Comparison of ENCODE assay signal across 24 cellular contexts in the genomic region with DNA sequence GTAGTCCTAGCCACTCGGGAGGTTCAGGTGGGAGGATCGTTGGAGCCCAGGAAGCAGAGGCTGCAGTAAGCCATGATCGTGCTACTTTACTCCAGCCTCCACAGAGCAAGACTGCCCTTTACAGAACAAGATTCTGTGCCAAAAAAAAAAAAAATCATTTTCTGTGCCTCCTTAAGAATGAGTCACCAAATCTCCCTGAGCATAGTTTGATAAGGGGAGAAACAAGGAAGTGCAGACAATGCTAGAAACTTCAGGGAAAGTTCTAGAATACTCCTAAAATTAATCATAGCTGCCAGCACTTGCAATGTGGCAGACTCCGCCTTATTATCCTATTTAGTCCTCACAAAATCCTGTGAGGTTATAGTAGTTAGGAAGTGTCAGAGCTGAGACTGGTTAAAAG.
DNase-seq lines count a peak whose midpoint lies in the region; ATAC-seq, FAIRE-seq and TF ChIP-seq lines count a peak whose summit lies in the region.
"Had no signal": no experiment of that assay in that cellular context is flagged by ENCODE, and none has a peak within 500 bp of the region (broad histone marks: within the 10 kb centered on the region; RNA-seq: fewer than 3 reads in every experiment).

No MANE protein-coding gene starts in this region.

- TF ChIP-seq POLR2A in right lobe of liver (IDR thresholded peaks at IDR 0.05) (no peak), HepG2 (IDR thresholded peaks at IDR 0.05; ENCODE audit: insufficient read depth in 1 of 2, low read depth in 2 of 2, low read length in 2 of 2) (no peak)

- TF ChIP-seq EP300 in HepG2 (IDR thresholded peaks at IDR 0.05; ENCODE audit: low read depth in 2 of 2, low read length in 2 of 2) (no peak), HepG2 (CRISPR knock-in tag; IDR thresholded peaks at IDR 0.05; ENCODE audit: borderline replicate concordance) (no peak)

- H3K27ac Mint-ChIP-seq in astrocyte (ENCODE audit: unreplicated experiment) = no peak overlapping the region
- no peak overlapping the region for H3K27ac Mint-ChIP-seq in activated naive CD4-positive, alpha-beta T cell treated with anti-CD3 and anti-CD28 coated beads for 36 hours
- H3K27ac Mint-ChIP-seq: activated CD4-positive, alpha-beta T cell treated with anti-CD3 and anti-CD28 coated beads for 36 hours; activated naive CD8-positive, alpha-beta T cell treated with anti-CD3 and anti-CD28 coated beads, Interleukin-2, amount 50 U/mL, for 24 hours; activated T-helper 17 cell treated with anti-CD3 and anti-CD28 coated beads, Interleukin-2, amount 50 U/mL, for 72 hours; effector memory CD8-positive, alpha-beta T cell; natural killer cell treated with Interleukin-12 subunit alpha and Interleukin-12 subunit beta and Interleukin-15 and Interleukin-18, amount 100 ng/mL, for 72 hours had no signal

- WGBS in right lobe of liver (ENCODE audit: insufficient coverage, low coverage, low lambda C conversion rate, missing lambda C conversion rate) = 68% methylated on average over 4 of the region's 4 CpGs
- 0% methylated on average over 4 of the region's 4 CpGs for WGBS in HepG2 (ENCODE audit: low lambda C conversion rate)
- 82% methylated on average over 4 of the region's 4 CpGs for WGBS in hepatocyte (ENCODE audit: low lambda C conversion rate, missing lambda C conversion rate)

- ATAC-seq in right lobe of liver = peak in 3 of 4 donors; percentile 14 to 62 (median 41)
- no peak for ATAC-seq in HepG2
- ATAC-seq in GM19467 (IDR thresholded peaks at IDR 0.05; ENCODE audit: unreplicated experiment) = no peak
- ATAC-seq: activated CD4-positive, alpha-beta T cell treated with anti-CD3 and anti-CD28 coated beads for 36 hours; activated T-helper 17 cell treated with anti-CD3 and anti-CD28 coated beads, Interleukin-2, amount 50 U/mL, for 72 hours; effector memory CD8-positive, alpha-beta T cell; natural killer cell treated with Interleukin-12 subunit alpha and Interleukin-12 subunit beta and Interleukin-15 and Interleukin-18, amount 100 ng/mL, for 72 hours had no signal

- H3K36me3 ChIP-seq in right lobe of liver (no peaks in the 10 kb centered on the region), HepG2 (replicated peaks in 1 of 2; ENCODE audit: control insufficient read depth in 1 of 2, insufficient read depth in 2 of 2, low read length in 2 of 2) (no peaks in the 10 kb centered on the region), astrocyte (ENCODE audit: insufficient read depth, low read length) (no peaks in the 10 kb centered on the region), hepatocyte (replicated peaks; ENCODE audit: insufficient read depth, low read depth) (no peaks in the 10 kb centered on the region)
- H3K36me3 ChIP-seq: uterus had no signal

- DNase-seq in right lobe of liver (no peak), HepG2 (ENCODE audit: low spot score) (no peak), astrocyte (ENCODE audit: low read depth) (peak; percentile 10), hepatocyte (ENCODE audit: low spot score) (peak; percentile 36), activated gamma-delta T cell (lab: John Stamatoyannopoulos, UW) (no peak)
- no peak for DNase-seq in stimulated activated CD8-positive, alpha-beta memory T cell treated with anti-CD3 and anti-CD28 coated beads, Interleukin-4, amount 100 ng/mL, for 48 hours
- DNase-seq in activated naive CD4-positive, alpha-beta T cell treated with anti-CD3 and anti-CD28 coated beads for 36 hours = no peak
- DNase-seq: ACHN; activated CD4-positive, alpha-beta T cell treated with anti-CD3 and anti-CD28 coated beads for 36 hours; activated naive CD8-positive, alpha-beta T cell treated with anti-CD3 and anti-CD28 coated beads, Interleukin-2, amount 50 U/mL, for 24 hours; DMS53; effector memory CD8-positive, alpha-beta T cell; mesenchymal stem cell; NCI-H1092; NCI-H2029 treated with DMSO at 0.1 percent for 48 hours; NK-92 treated with Interleukin-12 subunit alpha and Interleukin-12 subunit beta, amount 100 ng/mL, for 24 hours; stimulated activated CD4-positive, alpha-beta T cell treated with anti-CD3 and anti-CD28 coated beads, Interleukin-4, amount 100 ng/mL, for 24 hours; uterus had no signal

- CTCF ChIA-PET in HepG2 (lab: Yijun Ruan, JAX; ENCODE audit: low intra/inter-chr PET ratio, low total read pairs) = no interaction called here
- CTCF ChIA-PET in activated naive CD4-positive, alpha-beta T cell treated with anti-CD3 and anti-CD28 coated beads for 36 hours (lab: Charles Lee) = interaction anchor here (0.8 to 1.0 kb wide), 2 partner anchors 60 to 85 kb away, joined by 3 read pairs; no protein-coding TSS in a partner anchor

- POLR2A ChIA-PET in HepG2 (lab: Yijun Ruan, JAX) = no interaction called here

- H3K9me3 ChIP-seq in right lobe of liver = no peaks in the 10 kb centered on the region
- H3K9me3 ChIP-seq in HepG2 (ENCODE audit: low read length) = no peaks in the 10 kb centered on the region
- H3K9me3 ChIP-seq in astrocyte (ENCODE audit: insufficient read depth, low read depth, low read length) = no peaks in the 10 kb centered on the region
- no peaks in the 10 kb centered on the region for H3K9me3 ChIP-seq in hepatocyte (ENCODE audit: low read depth)
- H3K9me3 ChIP-seq: uterus had no signal

- H3K36me3 Mint-ChIP-seq in astrocyte (ENCODE audit: low read depth, unreplicated experiment) = no peaks in the 10 kb centered on the region
- H3K36me3 Mint-ChIP-seq in activated naive CD4-positive, alpha-beta T cell treated with anti-CD3 and anti-CD28 coated beads for 36 hours (ENCODE audit: low read depth) = no peaks in the 10 kb centered on the region
- H3K36me3 Mint-ChIP-seq: natural killer cell treated with Interleukin-12 subunit alpha and Interleukin-12 subunit beta and Interleukin-15 and Interleukin-18, amount 100 ng/mL, for 72 hours had no signal

- in situ Hi-C loops in HepG2 (cut with HindIII; ENCODE audit: extremely low pct_ligation_motif_present, low pct_unique_long_range_greater_than_20kb) = no loop called here

- TF ChIP-seq CTCF in right lobe of liver (IDR thresholded peaks at IDR 0.05) (no peak), HepG2 (CRISPR knock-in tag; IDR thresholded peaks at IDR 0.05) (no peak), astrocyte (IDR thresholded peaks at IDR 0.05; ENCODE audit: insufficient read depth, low read depth, low read length) (no peak), hepatocyte (IDR thresholded peaks at IDR 0.05; ENCODE audit: poor library complexity) (no peak)

- H3K4me1 Mint-ChIP-seq in astrocyte (ENCODE audit: low read depth, unreplicated experiment) = peaks cover 13% of the 10 kb centered on the region
- no peaks in the 10 kb centered on the region for H3K4me1 Mint-ChIP-seq in activated naive CD4-positive, alpha-beta T cell treated with anti-CD3 and anti-CD28 coated beads for 36 hours (ENCODE audit: low read depth)
- H3K4me1 Mint-ChIP-seq: activated CD4-positive, alpha-beta T cell treated with anti-CD3 and anti-CD28 coated beads for 36 hours; activated naive CD8-positive, alpha-beta T cell treated with anti-CD3 and anti-CD28 coated beads, Interleukin-2, amount 50 U/mL, for 24 hours; activated T-helper 17 cell treated with anti-CD3 and anti-CD28 coated beads, Interleukin-2, amount 50 U/mL, for 72 hours had no signal

- H3K27me3 Mint-ChIP-seq in astrocyte (ENCODE audit: low read depth, unreplicated experiment) = no peaks in the 10 kb centered on the region
- H3K27me3 Mint-ChIP-seq in activated naive CD4-positive, alpha-beta T cell treated with anti-CD3 and anti-CD28 coated beads for 36 hours (ENCODE audit: low read depth) = peaks cover 15% of the 10 kb centered on the region

- no peak for FAIRE-seq in HepG2 (lab: Jason Lieb, UNC)
- no peak for FAIRE-seq in astrocyte (lab: Jason Lieb, UNC)
- FAIRE-seq: islet of Langerhans had no signal

- no peaks in the 10 kb centered on the region for H3K9me2 ChIP-seq in hepatocyte (replicated peaks; ENCODE audit: insufficient read depth)

- no peak for TF ChIP-seq RAD21 in HepG2 (CRISPR knock-in tag; IDR thresholded peaks at IDR 0.05)

- intact Hi-C loops in right lobe of liver (cut with DNase I) (no loop called here), HepG2 (cut with micrococcal nuclease; ENCODE audit: unreplicated experiment) (no loop called here)
- intact Hi-C loops in activated naive CD4-positive, alpha-beta T cell treated with anti-CD3 and anti-CD28 coated beads for 36 hours (cut with micrococcal nuclease) = no loop called here

- peaks cover 3% of the 10 kb centered on the region for H3K9me3 Mint-ChIP-seq in astrocyte (ENCODE audit: unreplicated experiment)
- no peaks in the 10 kb centered on the region for H3K9me3 Mint-ChIP-seq in activated naive CD4-positive, alpha-beta T cell treated with anti-CD3 and anti-CD28 coated beads for 36 hours
- H3K9me3 Mint-ChIP-seq: activated naive CD8-positive, alpha-beta T cell treated with anti-CD3 and anti-CD28 coated beads, Interleukin-2, amount 50 U/mL, for 24 hours; activated T-helper 17 cell treated with anti-CD3 and anti-CD28 coated beads, Interleukin-2, amount 50 U/mL, for 72 hours; effector memory CD8-positive, alpha-beta T cell; natural killer cell treated with Interleukin-12 subunit alpha and Interleukin-12 subunit beta and Interleukin-15 and Interleukin-18, amount 100 ng/mL, for 72 hours had no signal

- BruUV-seq in HepG2 (replicated peaks; lab: Mats Ljungman, UMichigan) = no TSS peak

- H3K4me2 ChIP-seq in HepG2 (ENCODE audit: low read depth, low read length) (no peak overlapping the region), astrocyte (ENCODE audit: low read length) (no peak overlapping the region), hepatocyte (no peak overlapping the region)

- no peaks in the 10 kb centered on the region for H3K4me1 ChIP-seq in right lobe of liver
- H3K4me1 ChIP-seq in HepG2 (ENCODE audit: insufficient read depth, low read length) = peaks cover 6% of the 10 kb centered on the region; the same call in 1 of the 2 replicates
- no peaks in the 10 kb centered on the region for H3K4me1 ChIP-seq in astrocyte (ENCODE audit: insufficient read depth, low read length)
- H3K4me1 ChIP-seq in hepatocyte (ENCODE audit: insufficient read depth) = peaks cover 5% of the 10 kb centered on the region
- H3K4me1 ChIP-seq: uterus had no signal

- H3K4me3 Mint-ChIP-seq in astrocyte (ENCODE audit: unreplicated experiment) = no peak overlapping the region
- H3K4me3 Mint-ChIP-seq in activated naive CD4-positive, alpha-beta T cell treated with anti-CD3 and anti-CD28 coated beads for 36 hours = no peak overlapping the region
- H3K4me3 Mint-ChIP-seq: activated CD4-positive, alpha-beta T cell treated with anti-CD3 and anti-CD28 coated beads for 36 hours; activated naive CD8-positive, alpha-beta T cell treated with anti-CD3 and anti-CD28 coated beads, Interleukin-2, amount 50 U/mL, for 24 hours; activated T-helper 17 cell treated with anti-CD3 and anti-CD28 coated beads, Interleukin-2, amount 50 U/mL, for 72 hours; effector memory CD8-positive, alpha-beta T cell; natural killer cell treated with Interleukin-12 subunit alpha and Interleukin-12 subunit beta and Interleukin-15 and Interleukin-18, amount 100 ng/mL, for 72 hours had no signal

- no peak overlapping the region for H3K4me3 ChIP-seq in right lobe of liver
- no peak overlapping the region for H3K4me3 ChIP-seq in HepG2 (replicated peaks in 1 of 3; ENCODE audit: insufficient read depth in 1 of 3, low read depth in 2 of 3, low read length in 3 of 3)
- no peak overlapping the region for H3K4me3 ChIP-seq in astrocyte (ENCODE audit: insufficient read depth, low read depth, low read length)
- H3K4me3 ChIP-seq in hepatocyte = no peak overlapping the region
- H3K4me3 ChIP-seq: uterus had no signal

- no peaks in the 10 kb centered on the region for H4K20me1 ChIP-seq in HepG2 (ENCODE audit: insufficient read depth, low read length)
- H4K20me1 ChIP-seq in astrocyte (ENCODE audit: insufficient read depth, low read length) = no peaks in the 10 kb centered on the region
- no peaks in the 10 kb centered on the region for H4K20me1 ChIP-seq in hepatocyte (ENCODE audit: insufficient read depth, poor library complexity, severe bottlenecking)

- H3K9ac ChIP-seq in HepG2 (ENCODE audit: insufficient read depth, low read depth, low read length) (no peak overlapping the region), astrocyte (ENCODE audit: low read length) (no peak overlapping the region)

- H2AFZ ChIP-seq in HepG2 (ENCODE audit: low read length) (no peak overlapping the region), astrocyte (ENCODE audit: low read depth, low read length) (no peak overlapping the region), hepatocyte (no peak overlapping the region)

- H3K27me3 ChIP-seq in right lobe of liver (no peaks in the 10 kb centered on the region), HepG2 (ENCODE audit: control insufficient read depth in 1 of 2, insufficient read depth in 2 of 2, low read length in 2 of 2) (peaks cover 0 to 14% of the 10 kb centered on the region in 2 experiments; a peak in 2 of 5 replicates), astrocyte (ENCODE audit: insufficient read depth, low read length) (no peaks in the 10 kb centered on the region), hepatocyte (no peaks in the 10 kb centered on the region)
- H3K27me3 ChIP-seq: uterus had no signal

- H3K27ac ChIP-seq in right lobe of liver (no peak overlapping the region), HepG2 (ENCODE audit: extremely low read length, insufficient read depth, low read length) (no peak overlapping the region), astrocyte (ENCODE audit: low read depth, low read length) (no peak overlapping the region), hepatocyte (peak overlapping the region; percentile 65)
- H3K27ac ChIP-seq: C4-2B, RWPE1, uterus had no signal

- H3K79me2 ChIP-seq in HepG2 (ENCODE audit: insufficient read depth, low read length) = no peaks in the 10 kb centered on the region
- H3K79me2 ChIP-seq in astrocyte (ENCODE audit: insufficient read depth, low read length) = no peaks in the 10 kb centered on the region
- no peaks in the 10 kb centered on the region for H3K79me2 ChIP-seq in hepatocyte

Comparison
In these comparisons a context has a peak if more than half of its experiments do, and no peak if none do; other contexts are left out.
1. ATAC-seq: peak in right lobe of liver (3 of 4); none in HepG2 (single experiment) and GM19467 (single experiment).
2. DNase-seq: peak in astrocyte (single experiment) and hepatocyte (single experiment); none in right lobe of liver (0 of 3), HepG2 (single experiment), stimulated activated CD8-positive, alpha-beta memory T cell treated with anti-CD3 and anti-CD28 coated beads, Interleukin-4, amount 100 ng/mL, for 48 hours (single experiment), activated naive CD4-positive, alpha-beta T cell treated with anti-CD3 and anti-CD28 coated beads for 36 hours (single experiment) and activated gamma-delta T cell (single experiment).